ENCODE assay signal across 8 cellular contexts in genomic region chr1:150579955-150580642, GRCh38.
DNase-seq lines count a peak whose midpoint lies in the region; ATAC-seq and TF ChIP-seq lines count a peak whose summit lies in the region.

No MANE protein-coding gene starts in this region.

- no peak for DNase-seq in MM.1S
- DNase-seq in NCI-H2107 treated with DMSO at 0.1 percent for 48 hours (lab: John Stamatoyannopoulos, UW; ENCODE audit: unreplicated experiment), result no peak
- no peak for DNase-seq in NCI-H226
- no peak for DNase-seq in stimulated activated CD4-positive, alpha-beta T cell treated with anti-CD3 and anti-CD28 coated beads, Interleukin-4, amount 100 ng/mL, for 24 hours

- H3F3A ChIP-seq in DOHH2 (ENCODE audit: control insufficient read depth, insufficient read depth) (peaks cover 3% of the 10 kb centered on the region; the same call in 1 of the 2 replicates), MM.1S (ENCODE audit: insufficient read depth, low read length) (peaks cover 43% of the 10 kb centered on the region)

- TF ChIP-seq CTCF in DOHH2 (IDR thresholded peaks at IDR 0.05; ENCODE audit: low read depth, low read length, poor library complexity, severe bottlenecking) (no peak), MM.1S (IDR thresholded peaks at IDR 0.05; ENCODE audit: low read length) (no peak), neutrophil (IDR thresholded peaks at IDR 0.05) (no peak)

- H3K9ac ChIP-seq in MM.1S (ENCODE audit: low read length) (peak overlapping the region; percentile 62), endocrine pancreas (ENCODE audit: control insufficient read depth, insufficient read depth, low read length) (peak overlapping the region; percentile 84)

- H3K9me2 ChIP-seq in DOHH2 (replicated peaks; ENCODE audit: control insufficient read depth, low read length) (no peaks in the 10 kb centered on the region), MM.1S (replicated peaks; ENCODE audit: insufficient read depth, low read length) (no peaks in the 10 kb centered on the region)

- H3K4me2 ChIP-seq in DOHH2 (ENCODE audit: low read length) (peak overlapping the region; percentile 99), MM.1S (ENCODE audit: low read depth, low read length) (peak overlapping the region; percentile 84)

- H3K9me3 ChIP-seq in DOHH2 (ENCODE audit: control insufficient read depth, insufficient read depth, low read length) (no peaks in the 10 kb centered on the region), MM.1S (replicated peaks; ENCODE audit: insufficient read depth, low read length) (no peaks in the 10 kb centered on the region), endocrine pancreas (ENCODE audit: control insufficient read depth, low read length) (no peaks in the 10 kb centered on the region), neutrophil (no peaks in the 10 kb centered on the region)

- H3K4me1 ChIP-seq in DOHH2 (ENCODE audit: control insufficient read depth, low read length) (peaks cover 43% of the 10 kb centered on the region), MM.1S (ENCODE audit: low read length) (peaks cover 27% of the 10 kb centered on the region), endocrine pancreas (ENCODE audit: control insufficient read depth, insufficient read depth, low read length) (peaks cover 14% of the 10 kb centered on the region), neutrophil (ENCODE audit: control insufficient read depth in 1 of 2, insufficient read depth in 1 of 2, low read depth in 1 of 2, low read length in 1 of 2) (peaks cover 25 to 33% of the 10 kb centered on the region in 2 experiments)

- no peaks in the 10 kb centered on the region for H3K27me3 ChIP-seq in DOHH2 (ENCODE audit: control insufficient read depth, low read length)
- H3K27me3 ChIP-seq in MM.1S (replicated peaks; ENCODE audit: insufficient read depth, low read length), result no peaks in the 10 kb centered on the region
- H3K27me3 ChIP-seq in endocrine pancreas (ENCODE audit: control insufficient read depth, insufficient read depth, low read length), result no peaks in the 10 kb centered on the region
- no peaks in the 10 kb centered on the region for H3K27me3 ChIP-seq in neutrophil

- H2AFZ ChIP-seq in MM.1S (ENCODE audit: low read length), result peak overlapping the region; percentile 71

- peaks cover 52% of the 10 kb centered on the region for H3K79me2 ChIP-seq in DOHH2 (ENCODE audit: control insufficient read depth, low read length)
- H3K79me2 ChIP-seq in MM.1S (ENCODE audit: low read length), result peaks cover 52% of the 10 kb centered on the region

- H3K36me3 ChIP-seq in DOHH2 (ENCODE audit: control insufficient read depth, low read length) (peaks cover 46% of the 10 kb centered on the region), MM.1S (replicated peaks; ENCODE audit: insufficient read depth, low read length) (peaks cover 23% of the 10 kb centered on the region; the same call in 1 of the 2 replicates), endocrine pancreas (ENCODE audit: control insufficient read depth, insufficient read depth, low read length) (peaks cover 17% of the 10 kb centered on the region), neutrophil (peaks cover 41% of the 10 kb centered on the region)

- no peak for ATAC-seq in HG02884 (IDR thresholded peaks at IDR 0.05; ENCODE audit: unreplicated experiment)

- H4K20me1 ChIP-seq in DOHH2 (ENCODE audit: control insufficient read depth, insufficient read depth, low read depth, low read length) (peaks cover 37% of the 10 kb centered on the region), MM.1S (ENCODE audit: insufficient read depth, low read length) (peaks cover 38% of the 10 kb centered on the region)

- H3K4me3 ChIP-seq in DOHH2 (ENCODE audit: low read length) (peak overlapping the region; percentile 87), MM.1S (ENCODE audit: low read length) (peak overlapping the region; percentile 84), endocrine pancreas (ENCODE audit: control insufficient read depth, insufficient read depth, low read length) (peak overlapping the region; percentile 81), neutrophil (ENCODE audit: low read depth in 1 of 2, low read length in 1 of 2) (peak overlapping the region; percentile 80 to 97)

- H3K27ac ChIP-seq in DOHH2 (ENCODE audit: low read depth, low read length) (peak overlapping the region; percentile 76), MM.1S (ENCODE audit: low read length) (peak overlapping the region; percentile 40; the same call in 1 of the 2 replicates), neutrophil (peak overlapping the region; percentile 100)

Comparison
In these comparisons a context has a peak if more than half of its experiments do, and no peak if none do; other contexts are left out.
1. H3K27ac ChIP-seq: peak in every context shown above with its lines; median percentile 100 in neutrophil; 76 in DOHH2; 40 in MM.1S.